In genomic region chr19:15332311-15332996, GRCh38 we compare ENCODE assay signal across 8 cellular contexts. TPM values are rescaled to one million over a fixed set of nuclear protein-coding genes. Genes with fewer than 3 reads are reported as not detected.
DNase-seq lines count a peak whose midpoint lies in the region; ATAC-seq and TF ChIP-seq lines count a peak whose summit lies in the region.

Gene BRD4 (minus strand): TSS chr19:15332539. CDS start chr19:15273099, 59,440 bp downstream.

- WGBS in iPS DF 6.9 (ENCODE audit: insufficient coverage, insufficient read length) = no CpG with 5 or more reads among the region's 81 CpGs

- no peaks in the 10 kb centered on the region for H3K36me3 ChIP-seq in MM.1S (replicated peaks; ENCODE audit: insufficient read depth, low read length)
- no peaks in the 10 kb centered on the region for H3K36me3 ChIP-seq in iPS DF 6.9 (ENCODE audit: control insufficient read depth, insufficient read depth, low read length)
- no peaks in the 10 kb centered on the region for H3K36me3 ChIP-seq in gastrocnemius medialis

- in situ Hi-C loops in astrocyte of the spinal cord (cut with HindIII; ENCODE audit: low sequenced_read_pairs) = no loop called here
- in situ Hi-C loops in gastrocnemius medialis (cut with MboI; ENCODE audit: low sequenced_read_pairs in 4 of 4) = no loop called here

- H3K27ac ChIP-seq in MM.1S (ENCODE audit: low read length) (peak within 1 kb of the TSS; percentile 87; the same call in 1 of the 2 replicates), iPS DF 6.9 (ENCODE audit: low read length) (no peak within 1 kb of the TSS), gastrocnemius medialis (peak within 1 kb of the TSS; percentile 91 to 98 (median 96))

- TF ChIP-seq CTCF in MM.1S (IDR thresholded peaks at IDR 0.05; ENCODE audit: low read length) (no peak), astrocyte of the spinal cord (IDR thresholded peaks at IDR 0.05; ENCODE audit: low read depth, low read length) (no peak), gastrocnemius medialis (IDR thresholded peaks at IDR 0.05 in 4 of 5, conservative IDR thresholded peaks at IDR 0.05 in 1 of 5) (no peak)

- H3K27me3 ChIP-seq in MM.1S (replicated peaks; ENCODE audit: insufficient read depth, low read length) (no peaks in the 10 kb centered on the region), iPS DF 6.9 (ENCODE audit: control insufficient read depth, insufficient read depth, low read length) (no peaks in the 10 kb centered on the region), gastrocnemius medialis (no peaks in the 10 kb centered on the region)

- H3K9me3 ChIP-seq in MM.1S (replicated peaks; ENCODE audit: insufficient read depth, low read length) (no peaks in the 10 kb centered on the region), iPS DF 6.9 (ENCODE audit: control insufficient read depth, insufficient read depth, low read length) (no peaks in the 10 kb centered on the region), gastrocnemius medialis (no peaks in the 10 kb centered on the region)

- peaks cover 36% of the 10 kb centered on the region for H4K20me1 ChIP-seq in MM.1S (ENCODE audit: insufficient read depth, low read length)

- DNase-seq in DMS53 treated with DMSO at 0.1 percent for 48 hours (lab: John Stamatoyannopoulos, UW; ENCODE audit: unreplicated experiment) (peak; percentile 15), MM.1S (peak; percentile 68), T1000 (lab: John Stamatoyannopoulos, UW) (peak; percentile 24), astrocyte of the spinal cord (ENCODE audit: low read depth, low spot score) (peak; percentile 25), iPS DF 6.9 (ENCODE audit: low read depth, low spot score) (no peak), gastrocnemius medialis (peak; percentile 38 to 62)

- ATAC-seq in GM21717 (IDR thresholded peaks at IDR 0.05; ENCODE audit: unreplicated experiment) (peak; percentile 38), gastrocnemius medialis (peak; percentile 63 to 72), HG03457 (IDR thresholded peaks at IDR 0.05; ENCODE audit: unreplicated experiment) (no peak)

- 0 out of 2 replicates have a peak, but pooled peaks cover 3% of the 10 kb centered on the region for H3K4me1 ChIP-seq in MM.1S (ENCODE audit: low read length)
- H3K4me1 ChIP-seq in iPS DF 6.9 (ENCODE audit: control insufficient read depth, insufficient read depth, low read length) = no peaks in the 10 kb centered on the region; the same call in 1 of the 2 replicates
- peaks cover 66 to 70% of the 10 kb centered on the region in 2 donors for H3K4me1 ChIP-seq in gastrocnemius medialis

- H2AFZ ChIP-seq in MM.1S (ENCODE audit: low read length) = peak within 1 kb of the TSS; percentile 86

- intact Hi-C loops in gastrocnemius medialis (cut with DNase I; ENCODE audit: low total_unique reads) = loop anchor here (2.0 to 5.0 kb wide), 3 partner anchors 46 to 115 kb away; partner anchors contain the start of genes AKAP8, AKAP8L and WIZ

- no peaks in the 10 kb centered on the region for H3K9me2 ChIP-seq in MM.1S (replicated peaks; ENCODE audit: insufficient read depth, low read length)

- peak; percentile 72 to 78 for TF ChIP-seq POLR2A in gastrocnemius medialis (IDR thresholded peaks at IDR 0.05)

- peaks cover 50% of the 10 kb centered on the region for H3K79me2 ChIP-seq in MM.1S (ENCODE audit: low read length)

- H3K9ac ChIP-seq in MM.1S (ENCODE audit: low read length) = peak within 1 kb of the TSS; percentile 82

- H3F3A ChIP-seq in MM.1S (ENCODE audit: insufficient read depth, low read length) = peaks cover 19% of the 10 kb centered on the region

- H3K4me2 ChIP-seq in MM.1S (ENCODE audit: low read depth, low read length) = peak within 1 kb of the TSS; percentile 89

- H3K4me3 ChIP-seq in MM.1S (ENCODE audit: low read length) (peak within 1 kb of the TSS; percentile 92), astrocyte of the spinal cord (ENCODE audit: low read depth, low read length) (peak within 1 kb of the TSS; percentile 90), iPS DF 6.9 (ENCODE audit: low read length) (peak within 1 kb of the TSS; percentile 100), gastrocnemius medialis (peak within 1 kb of the TSS; percentile 82 to 97 (median 96))

RNA-seq across cellular contexts. Expression of gene BRD4, which starts in this region (rescaled TPM):
- total RNA-seq in gastrocnemius medialis = 10 to 100 TPM; 64.8 to 83.2 (median 73.9) TPM
